Comparison of ENCODE assay signal across 8 cellular contexts in genomic region chr13:27252467-27252866, GRCh38. TPM values are rescaled to one million over a fixed set of nuclear protein-coding genes. Genes with fewer than 3 reads are reported as not detected.
DNase-seq lines count a peak whose midpoint lies in the region; ATAC-seq and TF ChIP-seq lines count a peak whose summit lies in the region.

No MANE protein-coding gene starts in this region.

- TF ChIP-seq CTCF in AG10803 (conservative IDR thresholded peaks at IDR 0.05; ENCODE audit: low read length) = no peak

- no peak for ATAC-seq in naive thymus-derived CD8-positive, alpha-beta T cell

- H3K4me3 Mint-ChIP-seq in dendritic cell treated with granulocyte-macrophage colony-stimulating factor and Interleukin-4, amounts not matched to agents 40 ng/mL and 50 ng/mL, for 4 days = peak overlapping the region; percentile 88
- H3K4me3 Mint-ChIP-seq in naive thymus-derived CD8-positive, alpha-beta T cell = peak overlapping the region; percentile 89 to 99 (median 98)

- no peaks in the 10 kb centered on the region for H3K27me3 Mint-ChIP-seq in dendritic cell treated with granulocyte-macrophage colony-stimulating factor and Interleukin-4, amounts not matched to agents 40 ng/mL and 50 ng/mL, for 4 days
- H3K27me3 Mint-ChIP-seq in naive thymus-derived CD8-positive, alpha-beta T cell = no peaks in the 10 kb centered on the region

- POLR2A ChIA-PET in naive thymus-derived CD8-positive, alpha-beta T cell (lab: Charles Lee) = interaction anchor here (0.7 to 1.0 kb wide), 2 partner anchors 9 to 10 kb away, joined by 3 read pairs; no protein-coding TSS in a partner anchor

- peaks cover 54% of the 10 kb centered on the region for H3K36me3 Mint-ChIP-seq in dendritic cell treated with granulocyte-macrophage colony-stimulating factor and Interleukin-4, amounts not matched to agents 40 ng/mL and 50 ng/mL, for 4 days (ENCODE audit: low read depth)
- H3K36me3 Mint-ChIP-seq in naive thymus-derived CD8-positive, alpha-beta T cell = peaks cover 0 to 43% (median 16%) of the 10 kb centered on the region in 3 donors

- peak overlapping the region; percentile 97 for H3K27ac Mint-ChIP-seq in dendritic cell treated with granulocyte-macrophage colony-stimulating factor and Interleukin-4, amounts not matched to agents 40 ng/mL and 50 ng/mL, for 4 days
- peak overlapping the region; percentile 99 to 100 (median 100) for H3K27ac Mint-ChIP-seq in naive thymus-derived CD8-positive, alpha-beta T cell

- H3K4me3 ChIP-seq in AG10803 (ENCODE audit: low read length) = peak overlapping the region; percentile 91
- peak overlapping the region; percentile 82 for H3K4me3 ChIP-seq in Jurkat, Clone E6-1 (ENCODE audit: low read length)

- H3K9me3 Mint-ChIP-seq in dendritic cell treated with granulocyte-macrophage colony-stimulating factor and Interleukin-4, amounts not matched to agents 40 ng/mL and 50 ng/mL, for 4 days = no peaks in the 10 kb centered on the region
- H3K9me3 Mint-ChIP-seq in naive thymus-derived CD8-positive, alpha-beta T cell = no peaks in the 10 kb centered on the region

- no peak for DNase-seq in AG10803 (ENCODE audit: low read depth)
- no peak for DNase-seq in Jurkat, Clone E6-1 (ENCODE audit: low read depth, low spot score)
- no peak for DNase-seq in naive thymus-derived CD8-positive, alpha-beta T cell
- no peak for DNase-seq in D341Med (ENCODE audit: low spot score)
- no peak for DNase-seq in occipital lobe (lab: John Stamatoyannopoulos, UW)
- DNase-seq in NCI-H146 (lab: John Stamatoyannopoulos, UW) = no peak
- no peak for DNase-seq in posterior vena cava (ENCODE audit: low spot score)

- intact Hi-C loops in dendritic cell treated with granulocyte-macrophage colony-stimulating factor and Interleukin-4, amounts not matched to agents 40 ng/mL and 50 ng/mL, for 4 days (cut with micrococcal nuclease) = loop anchor here (10.0 kb wide), 1 partner anchor 172 kb away; the partner anchor contains the start of gene GTF3A
- intact Hi-C loops in posterior vena cava (cut with DNase I) = no loop called here

- peaks cover 25% of the 10 kb centered on the region for H3K4me1 Mint-ChIP-seq in dendritic cell treated with granulocyte-macrophage colony-stimulating factor and Interleukin-4, amounts not matched to agents 40 ng/mL and 50 ng/mL, for 4 days (ENCODE audit: low read depth)
- H3K4me1 Mint-ChIP-seq in naive thymus-derived CD8-positive, alpha-beta T cell = peaks cover 26 to 63% (median 51%) of the 10 kb centered on the region in 4 donors

RNA-seq across cellular contexts. Expression of gene RPL21, which starts 1.1 kb away (rescaled TPM):
- polyA plus RNA-seq in Jurkat, Clone E6-1 (2012; ENCODE audit: insufficient read depth, insufficient read length) = 1,676 TPM
- total RNA-seq in naive thymus-derived CD8-positive, alpha-beta T cell = 1,000 to 10,000 TPM; 2,102 to 2,162 TPM
- 1,000 to 10,000 TPM; 7,933 to 9,149 (median 9,080) TPM for polyA plus RNA-seq in naive thymus-derived CD8-positive, alpha-beta T cell
- total RNA-seq in occipital lobe (1,031 TPM), posterior vena cava (100 to 1,000 TPM; 904 to 954 TPM)

RNA-seq across cellular contexts. Expression of gene RASL11A, which starts 18.2 kb away (rescaled TPM):
- 6.9 TPM for polyA plus RNA-seq in Jurkat, Clone E6-1 (2012; ENCODE audit: insufficient read depth, insufficient read length)
- 1 to 10 TPM; 2.9 TPM for total RNA-seq in naive thymus-derived CD8-positive, alpha-beta T cell
- 1 to 10 TPM in 2 of 3 donors, under 1 TPM in 1; 0.20 to 3.3 (median 1.7) TPM for polyA plus RNA-seq in naive thymus-derived CD8-positive, alpha-beta T cell
- total RNA-seq in occipital lobe (2.5 TPM), posterior vena cava (10 to 100 TPM; 39.7 to 46.4 TPM)

Comparison
In these comparisons a context has a peak if more than half of its experiments do, and no peak if none do; other contexts are left out.
1. RNA of gene RASL11A, which starts 18.2 kb away (total RNA-seq): 39.7 to 46.4 TPM in posterior vena cava; 2.9 TPM in naive thymus-derived CD8-positive, alpha-beta T cell and 2.5 TPM in occipital lobe (single experiment); every median in the first group is over 10 times any median in the second.